ENCODE assay signal across 12 cellular contexts in genomic region chr3:100875239-100875638, GRCh38.
DNase-seq lines count a peak whose midpoint lies in the region; ATAC-seq and TF ChIP-seq lines count a peak whose summit lies in the region.
"Had no signal": no experiment of that assay in that cellular context is flagged by ENCODE, and none has a peak within 500 bp of the region (broad histone marks: within the 10 kb centered on the region; RNA-seq: fewer than 3 reads in every experiment).

No MANE protein-coding gene starts in this region.

- no peak overlapping the region for H3K27ac ChIP-seq in fibroblast of lung (ENCODE audit: insufficient read depth, low read length)
- H3K27ac ChIP-seq: tibial artery had no signal

- H3K27me3 ChIP-seq in fibroblast of lung (ENCODE audit: control insufficient read depth, insufficient read depth, low read length) = no peaks in the 10 kb centered on the region
- H3K27me3 ChIP-seq: tibial artery had no signal

- DNase-seq in GM03348 (ENCODE audit: low spot score) (peak; percentile 19), OCI-M1 (lab: John Stamatoyannopoulos, UW) (peak; percentile 18), fibroblast of lung (ENCODE audit: low read depth in 2 of 2) (peak; percentile 67 to 83), sciatic nerve (ENCODE audit: low spot score) (no peak), glutamatergic neuron (no peak)
- no peak for DNase-seq in stimulated activated CD4-positive, alpha-beta T cell treated with anti-CD3 and anti-CD28 coated beads, Interleukin-4, amount 100 ng/mL, for 4 hours
- DNase-seq: activated naive CD8-positive, alpha-beta T cell treated with anti-CD3 and anti-CD28 coated beads, Interleukin-2, amount 10 ng/mL, durations not matched to agents 7 days and 5 days had no signal

- H3K4me1 Mint-ChIP-seq in glutamatergic neuron (ENCODE audit: low read depth, unreplicated experiment) = no peaks in the 10 kb centered on the region
- H3K4me1 Mint-ChIP-seq: activated naive CD8-positive, alpha-beta T cell treated with anti-CD3 and anti-CD28 coated beads, Interleukin-2, amount 10 ng/mL, durations not matched to agents 7 days and 5 days had no signal

- no peaks in the 10 kb centered on the region for H3K27me3 Mint-ChIP-seq in glutamatergic neuron (ENCODE audit: unreplicated experiment)

- ATAC-seq in sciatic nerve (peak; percentile 57), GM19397 (IDR thresholded peaks at IDR 0.05; ENCODE audit: unreplicated experiment) (no peak), GM21786 (IDR thresholded peaks at IDR 0.05; ENCODE audit: unreplicated experiment) (no peak)
- ATAC-seq: K562 had no signal

- no peaks in the 10 kb centered on the region for H3K36me3 Mint-ChIP-seq in glutamatergic neuron (ENCODE audit: unreplicated experiment)
- H3K36me3 Mint-ChIP-seq: activated naive CD8-positive, alpha-beta T cell treated with anti-CD3 and anti-CD28 coated beads, Interleukin-2, amount 10 ng/mL, durations not matched to agents 7 days and 5 days had no signal

- no peak overlapping the region for H3K4me3 ChIP-seq in fibroblast of lung (replicated peaks in 1 of 4; ENCODE audit: control extremely low read depth in 1 of 4, insufficient read depth in 1 of 4, low read depth in 3 of 4, low read length in 4 of 4)
- H3K4me3 ChIP-seq: K562, tibial artery had no signal

- peaks cover 3% of the 10 kb centered on the region for H3K4me1 ChIP-seq in fibroblast of lung (ENCODE audit: control insufficient read depth, extremely low read depth, insufficient read depth, low read length)

- intact Hi-C loops in sciatic nerve (cut with DNase I) = no loop called here

- no peaks in the 10 kb centered on the region for H3K9me3 ChIP-seq in fibroblast of lung (ENCODE audit: control insufficient read depth, insufficient read depth, low read depth, low read length)
- H3K9me3 ChIP-seq: tibial artery had no signal

- H2AFZ ChIP-seq in fibroblast of lung (ENCODE audit: low read length) = no peak overlapping the region

- H3K4me2 ChIP-seq in fibroblast of lung (ENCODE audit: extremely low read depth, insufficient read depth, low read length) = no peak overlapping the region

- no peaks in the 10 kb centered on the region for H3K79me2 ChIP-seq in fibroblast of lung (ENCODE audit: control insufficient read depth, insufficient read depth, low read length)

- no peak overlapping the region for H3K9ac ChIP-seq in fibroblast of lung (ENCODE audit: insufficient read depth, low read length)

- TF ChIP-seq CTCF in fibroblast of lung (conservative IDR thresholded peaks at IDR 0.05 in 1 of 2, IDR thresholded peaks at IDR 0.05 in 1 of 2; ENCODE audit: low read depth in 1 of 2, low read length in 2 of 2) = no peak
- TF ChIP-seq CTCF in glutamatergic neuron (IDR thresholded peaks at IDR 0.05; ENCODE audit: partially characterized antibody, unreplicated experiment) = no peak

- H3K27ac Mint-ChIP-seq in glutamatergic neuron (ENCODE audit: unreplicated experiment) = no peak overlapping the region
- H3K27ac Mint-ChIP-seq: activated naive CD8-positive, alpha-beta T cell treated with anti-CD3 and anti-CD28 coated beads, Interleukin-2, amount 10 ng/mL, durations not matched to agents 7 days and 5 days; T-helper 2 cell treated with Interferon-gamma antibody and Interleukin-4, amounts not matched to agents 5 μg/mL and 100 μg/mL, for 36 hours had no signal

- no peaks in the 10 kb centered on the region for H4K20me1 ChIP-seq in fibroblast of lung (ENCODE audit: control insufficient read depth, extremely low read depth, insufficient read depth, low read length)

- H3K36me3 ChIP-seq in fibroblast of lung (ENCODE audit: control insufficient read depth, insufficient read depth, low read length) = no peaks in the 10 kb centered on the region
- H3K36me3 ChIP-seq: tibial artery had no signal

- H3K4me3 Mint-ChIP-seq in glutamatergic neuron (ENCODE audit: unreplicated experiment) = no peak overlapping the region
- H3K4me3 Mint-ChIP-seq: activated naive CD8-positive, alpha-beta T cell treated with anti-CD3 and anti-CD28 coated beads, Interleukin-2, amount 10 ng/mL, durations not matched to agents 7 days and 5 days; T-helper 2 cell treated with Interferon-gamma antibody and Interleukin-4, amounts not matched to agents 5 μg/mL and 100 μg/mL, for 36 hours had no signal

- H3K9me3 Mint-ChIP-seq in glutamatergic neuron (ENCODE audit: unreplicated experiment) = no peaks in the 10 kb centered on the region
- H3K9me3 Mint-ChIP-seq: activated naive CD8-positive, alpha-beta T cell treated with anti-CD3 and anti-CD28 coated beads, Interleukin-2, amount 10 ng/mL, durations not matched to agents 7 days and 5 days; T-helper 2 cell treated with Interferon-gamma antibody and Interleukin-4, amounts not matched to agents 5 μg/mL and 100 μg/mL, for 36 hours had no signal

Comparison
In these comparisons a context has a peak if more than half of its experiments do, and no peak if none do; other contexts are left out.
1. DNase-seq: peak in GM03348 (single experiment), OCI-M1 (single experiment) and fibroblast of lung (2 of 2); none in sciatic nerve (single experiment), stimulated activated CD4-positive, alpha-beta T cell treated with anti-CD3 and anti-CD28 coated beads, Interleukin-4, amount 100 ng/mL, for 4 hours (0 of 2) and glutamatergic neuron (single experiment).